In genomic region chr14:51182166-51182565, GRCh38 we compare ENCODE assay signal across 20 cellular contexts. TPM values are rescaled to one million over a fixed set of nuclear protein-coding genes. Genes with fewer than 3 reads are reported as not detected.
DNase-seq lines count a peak whose midpoint lies in the region; FAIRE-seq and TF ChIP-seq lines count a peak whose summit lies in the region.
"Had no signal": no experiment of that assay in that cellular context is flagged by ENCODE, and none has a peak within 500 bp of the region (broad histone marks: within the 10 kb centered on the region; RNA-seq: fewer than 3 reads in every experiment).

No MANE protein-coding gene starts in this region.

- no peak overlapping the region for H3K4me3 ChIP-seq in keratinocyte (ENCODE audit: control insufficient read depth in 2 of 3, extremely low read depth in 1 of 3, insufficient read depth in 2 of 3, low read depth in 1 of 3, low read length in 3 of 3)
- H3K4me3 ChIP-seq: colonic mucosa, esophagus muscularis mucosa, left ventricle myocardium inferior, Peyer's patch, spleen had no signal

- TF ChIP-seq CTCF in keratinocyte (optimal IDR thresholded peaks at IDR 0.05 in 1 of 3, IDR thresholded peaks at IDR 0.05 in 1 of 3, conservative IDR thresholded peaks at IDR 0.05 in 1 of 3; ENCODE audit: extremely low read depth in 1 of 3, insufficient read depth in 2 of 3, low read length in 3 of 3), result no peak

- dilution Hi-C loops in keratinocyte (cut with MboI; ENCODE audit: extremely low pct_ligation_motif_present, low sequenced_read_pairs), result no loop called here

- no peaks in the 10 kb centered on the region for H3K36me3 ChIP-seq in keratinocyte (ENCODE audit: control insufficient read depth in 2 of 2, extremely low read depth in 1 of 2, insufficient read depth in 2 of 2, low read length in 2 of 2)
- H3K36me3 ChIP-seq: colonic mucosa, esophagus muscularis mucosa, left ventricle myocardium inferior, Peyer's patch, spleen had no signal

- no peaks in the 10 kb centered on the region for H4K20me1 ChIP-seq in keratinocyte (ENCODE audit: control insufficient read depth, extremely low read depth, insufficient read depth, low read length)

- H3K27me3 Mint-ChIP-seq in activated T-helper 1 cell treated with anti-CD3 and anti-CD28 coated beads, Interleukin-12 subunit alpha, Interleukin-12 subunit beta, Interleukin-2, Interleukin-4 antibody, amounts not matched to agents 30 ng/mL and 10 ng/mL and 1 ng/mL, durations not matched to agents 14 hours and 24 hours and 36 hours (ENCODE audit: insufficient read depth), result no peaks in the 10 kb centered on the region
- H3K27me3 Mint-ChIP-seq: activated B cell treated with CpG ODN at 0.5 μM for 24 hours had no signal

- no peaks in the 10 kb centered on the region for H3K27me3 ChIP-seq in keratinocyte (ENCODE audit: control insufficient read depth, extremely low read depth, insufficient read depth, low read length)
- H3K27me3 ChIP-seq: colonic mucosa, esophagus muscularis mucosa, Peyer's patch, spleen had no signal

- no peak overlapping the region for H3K27ac Mint-ChIP-seq in activated T-helper 1 cell treated with anti-CD3 and anti-CD28 coated beads, Interleukin-12 subunit alpha, Interleukin-12 subunit beta, Interleukin-2, Interleukin-4 antibody, amounts not matched to agents 30 ng/mL and 10 ng/mL and 1 ng/mL, durations not matched to agents 14 hours and 24 hours and 36 hours
- H3K27ac Mint-ChIP-seq: activated B cell treated with CpG ODN at 0.5 μM for 24 hours had no signal

- no peaks in the 10 kb centered on the region for H3K9me3 Mint-ChIP-seq in activated T-helper 1 cell treated with anti-CD3 and anti-CD28 coated beads, Interleukin-12 subunit alpha, Interleukin-12 subunit beta, Interleukin-2, Interleukin-4 antibody, amounts not matched to agents 30 ng/mL and 10 ng/mL and 1 ng/mL, durations not matched to agents 14 hours and 24 hours and 36 hours

- no peak overlapping the region for H3K9ac ChIP-seq in keratinocyte (ENCODE audit: control insufficient read depth, extremely low read depth, insufficient read depth, low read length)
- H3K9ac ChIP-seq: parathyroid adenoma had no signal

- H3K9me1 ChIP-seq in keratinocyte (ENCODE audit: control insufficient read depth, extremely low read depth, insufficient read depth, low read length), result no peaks in the 10 kb centered on the region

- intact Hi-C loops in activated T-helper 1 cell treated with anti-CD3 and anti-CD28 coated beads, Interleukin-12 subunit alpha, Interleukin-12 subunit beta, Interleukin-2, Interleukin-4 antibody, amounts not matched to agents 30 ng/mL and 10 ng/mL and 1 ng/mL, durations not matched to agents 14 hours and 24 hours and 36 hours (cut with micrococcal nuclease), result no loop called here

- H3K4me2 ChIP-seq in keratinocyte (ENCODE audit: control insufficient read depth, extremely low read depth, insufficient read depth, low read depth, low read length), result no peak overlapping the region

- H3K4me1 ChIP-seq in keratinocyte (ENCODE audit: control insufficient read depth, extremely low read depth, insufficient read depth, low read length), result peaks cover 8% of the 10 kb centered on the region
- H3K4me1 ChIP-seq: colonic mucosa, left ventricle myocardium inferior, parathyroid adenoma, Peyer's patch had no signal

- H3K36me3 Mint-ChIP-seq in activated T-helper 1 cell treated with anti-CD3 and anti-CD28 coated beads, Interleukin-12 subunit alpha, Interleukin-12 subunit beta, Interleukin-2, Interleukin-4 antibody, amounts not matched to agents 30 ng/mL and 10 ng/mL and 1 ng/mL, durations not matched to agents 14 hours and 24 hours and 36 hours (ENCODE audit: low read depth), result no peaks in the 10 kb centered on the region

- H3K79me2 ChIP-seq in keratinocyte (ENCODE audit: control insufficient read depth, insufficient read depth, low read length), result no peaks in the 10 kb centered on the region
- H3K79me2 ChIP-seq: parathyroid adenoma had no signal

- no peak overlapping the region for H2AFZ ChIP-seq in keratinocyte (ENCODE audit: control insufficient read depth, low read length)
- H2AFZ ChIP-seq: parathyroid adenoma had no signal

- peak; percentile 76 for FAIRE-seq in keratinocyte (lab: Jason Lieb, UNC)

- H3K27ac ChIP-seq in keratinocyte (ENCODE audit: control insufficient read depth, insufficient read depth, low read length), result no peak overlapping the region
- H3K27ac ChIP-seq: colonic mucosa, esophagus muscularis mucosa, left ventricle myocardium inferior, parathyroid adenoma, Peyer's patch, spleen had no signal

- H3K4me3 Mint-ChIP-seq in activated T-helper 1 cell treated with anti-CD3 and anti-CD28 coated beads, Interleukin-12 subunit alpha, Interleukin-12 subunit beta, Interleukin-2, Interleukin-4 antibody, amounts not matched to agents 30 ng/mL and 10 ng/mL and 1 ng/mL, durations not matched to agents 14 hours and 24 hours and 36 hours, result no peak overlapping the region
- H3K4me3 Mint-ChIP-seq: activated B cell treated with CpG ODN at 0.5 μM for 24 hours had no signal

- H3K9me3 ChIP-seq in keratinocyte (ENCODE audit: control insufficient read depth, low read depth, low read length), result no peaks in the 10 kb centered on the region
- H3K9me3 ChIP-seq: colonic mucosa, esophagus muscularis mucosa, Peyer's patch had no signal

- DNase-seq in Daoy (ENCODE audit: low read depth), result peak; percentile 40
- peak; percentile 70 for DNase-seq in NCI-H1694 (lab: John Stamatoyannopoulos, UW)
- DNase-seq in dedifferentiated amniotic fluid mesenchymal stem cell (ENCODE audit: extremely low spot score), result peak; percentile 29
- DNase-seq in keratinocyte (ENCODE audit: low read depth, low spot score), result peak; percentile 15
- no peak for DNase-seq in SW 1271 (lab: John Stamatoyannopoulos, UW)
- no peak for DNase-seq in NCI-H1048 (lab: John Stamatoyannopoulos, UW)
- DNase-seq in activated T-helper 1 cell treated with anti-CD3 and anti-CD28 coated beads, Interleukin-12 subunit alpha, Interleukin-12 subunit beta, Interleukin-2, Interleukin-4 antibody, amounts not matched to agents 30 ng/mL and 10 ng/mL and 1 ng/mL, durations not matched to agents 14 hours and 24 hours and 36 hours (ENCODE audit: low spot score), result no peak
- no peak for DNase-seq in LoVo (ENCODE audit: low spot score)
- DNase-seq: activated B cell treated with CpG ODN at 0.5 μM for 24 hours; activated effector memory CD4-positive, alpha-beta T cell treated with Interleukin-2 at 50 U/mL for 16 hours; colonic mucosa; Karpas-422; left ventricle myocardium inferior; NCI-H187 treated with DMSO at 0.1 percent for 48 hours; NCI-H524; Peyer's patch; spleen; stimulated activated naive CD4-positive, alpha-beta T cell had no signal

- H3K4me1 Mint-ChIP-seq in activated T-helper 1 cell treated with anti-CD3 and anti-CD28 coated beads, Interleukin-12 subunit alpha, Interleukin-12 subunit beta, Interleukin-2, Interleukin-4 antibody, amounts not matched to agents 30 ng/mL and 10 ng/mL and 1 ng/mL, durations not matched to agents 14 hours and 24 hours and 36 hours (ENCODE audit: low read depth), result no peaks in the 10 kb centered on the region

RNA-seq across cellular contexts. Expression of gene TMX1, which starts 57.9 kb away (rescaled TPM):
- 96.2 and 106 TPM in 2 replicates for total RNA-seq in Daoy (2014; rRNA removed; shearing (Covaris generic))
- 20.2 to 36.0 TPM (median 24.0 TPM) in 3 replicates for polyA plus RNA-seq in keratinocyte
- 57.5 TPM for polyA plus RNA-seq in keratinocyte (2011; ENCODE audit: low read depth)
- 10.5 and 17.5 TPM in 2 replicates for polyA plus RNA-seq in keratinocyte (2011; cell fraction: cytosol; rRNA removed)
- 15.2 and 23.2 TPM in 2 replicates for polyA plus RNA-seq in keratinocyte (2011; cell fraction: nucleus; rRNA removed)
- polyA plus RNA-seq in keratinocyte (2012; ENCODE audit: low replicate concordance), result 14.9 and 30.1 TPM in 2 replicates
- 9.5 to 25.0 TPM (median 13.7 TPM) in 3 replicates for polyA minus RNA-seq in keratinocyte
- 26.1 TPM for polyA minus RNA-seq in keratinocyte (2011; cell fraction: cytosol; rRNA and poly(A)+ RNA removed)
- polyA minus RNA-seq in keratinocyte (2011; cell fraction: nucleus; rRNA and poly(A)+ RNA removed), result 14.2 and 22.6 TPM in 2 replicates
- total RNA-seq in activated T-helper 1 cell treated with anti-CD3 and anti-CD28 coated beads, Interleukin-12 subunit alpha, Interleukin-12 subunit beta, Interleukin-2, Interleukin-4 antibody, amounts not matched to agents 30 ng/mL and 10 ng/mL and 1 ng/mL, durations not matched to agents 14 hours and 24 hours and 36 hours, result 51.1 and 51.3 TPM in 2 replicates

Comparison
In these comparisons a context has a peak if more than half of its experiments do, and no peak if none do; other contexts are left out.
1. DNase-seq: peak in Daoy (single experiment), NCI-H1694 (single experiment), dedifferentiated amniotic fluid mesenchymal stem cell (single experiment) and keratinocyte (single experiment); none in SW 1271 (0 of 2), NCI-H1048 (single experiment), activated T-helper 1 cell treated with anti-CD3 and anti-CD28 coated beads, Interleukin-12 subunit alpha, Interleukin-12 subunit beta, Interleukin-2, Interleukin-4 antibody, amounts not matched to agents 30 ng/mL and 10 ng/mL and 1 ng/mL, durations not matched to agents 14 hours and 24 hours and 36 hours (single experiment) and LoVo (single experiment).